Comparison of ENCODE assay signal across 1 cellular context in genomic region chr1:153888518-153888917, GRCh38.
TF ChIP-seq lines count a peak whose summit lies in the region.

No MANE protein-coding gene starts in this region.

TF ChIP-seq in IMR-90, 13 proteins besides CTCF, POLR2A, EP300 and RAD21 (continued from another document):
- TF ChIP-seq ELK1 (IDR thresholded peaks at IDR 0.05; ENCODE audit: borderline replicate concordance, low read depth, low read length) (no peak), BHLHE40 (IDR thresholded peaks at IDR 0.05; ENCODE audit: low read depth, low read length) (no peak), MAFK (IDR thresholded peaks at IDR 0.05; ENCODE audit: low read depth, low read length) (no peak), RCOR1 (IDR thresholded peaks at IDR 0.05; ENCODE audit: insufficient replicate concordance, low read length) (no peak)
- TF ChIP-seq, protein P1, sequence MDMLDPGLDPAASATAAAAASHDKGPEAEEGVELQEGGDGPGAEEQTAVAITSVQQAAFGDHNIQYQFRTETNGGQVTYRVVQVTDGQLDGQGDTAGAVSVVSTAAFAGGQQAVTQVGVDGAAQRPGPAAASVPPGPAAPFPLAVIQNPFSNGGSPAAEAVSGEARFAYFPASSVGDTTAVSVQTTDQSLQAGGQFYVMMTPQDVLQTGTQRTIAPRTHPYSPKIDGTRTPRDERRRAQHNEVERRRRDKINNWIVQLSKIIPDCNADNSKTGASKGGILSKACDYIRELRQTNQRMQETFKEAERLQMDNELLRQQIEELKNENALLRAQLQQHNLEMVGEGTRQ (IDR thresholded peaks at IDR 0.05; ENCODE audit: low read depth, low read length), result no peak
TF ChIP-seq in IMR-90: peak in this region for 0.
